37 cellular contexts compared by ENCODE assay signal in genomic region chr10:5163487-5163886, GRCh38. TPM values are rescaled to one million over a fixed set of nuclear protein-coding genes. Genes with fewer than 3 reads are reported as not detected.
"Had no signal": no experiment of that assay in that cellular context is flagged by ENCODE, and none has a peak within 500 bp of the region (broad histone marks: within the 10 kb centered on the region; RNA-seq: fewer than 3 reads in every experiment).

No MANE protein-coding gene starts in this region.

- H3K27ac Mint-ChIP-seq: activated CD4-positive, alpha-beta memory T cell treated with anti-CD3 and anti-CD28 coated beads for 36 hours; activated CD4-positive, alpha-beta T cell treated with anti-CD3 and anti-CD28 coated beads for 36 hours; activated CD4-positive, alpha-beta T cell treated with anti-CD3 and anti-CD28 coated beads, Interleukin-2, amount 10 ng/mL, durations not matched to agents 24 days and 14 days; activated naive CD4-positive, alpha-beta T cell treated with anti-CD3 and anti-CD28 coated beads, Interleukin-2, amount 10 ng/mL, durations not matched to agents 7 days and 5 days; activated naive CD4-positive, alpha-beta T cell treated with anti-CD3 and anti-CD28 coated beads, Interleukin-2, amount 50 U/mL, for 72 hours; activated naive CD8-positive, alpha-beta T cell treated with anti-CD3 and anti-CD28 coated beads, Interleukin-2, amount 10 ng/mL, durations not matched to agents 7 days and 5 days; activated T-cell treated with anti-CD3 and anti-CD28 coated beads, Interleukin-2, amount 50 U/mL, for 24 hours; activated T-cell treated with anti-CD3 and anti-CD28 coated beads, Interleukin-2, amount 50 U/mL, for 72 hours; brain; T-helper 17 cell; T-helper 2 cell treated with Interferon-gamma antibody and Interleukin-4, amounts not matched to agents 5 μg/mL and 100 μg/mL, for 36 hours had no signal

- H3K36me3 Mint-ChIP-seq: activated naive CD8-positive, alpha-beta T cell treated with anti-CD3 and anti-CD28 coated beads, Interleukin-2, amount 10 ng/mL, durations not matched to agents 7 days and 5 days had no signal

- FAIRE-seq: endometrium, endothelial cell of umbilical vein, frontal cortex had no signal

- H3K4me1 Mint-ChIP-seq: activated CD4-positive, alpha-beta T cell treated with anti-CD3 and anti-CD28 coated beads, Interleukin-2, amount 10 ng/mL, durations not matched to agents 24 days and 14 days; activated naive CD4-positive, alpha-beta T cell treated with anti-CD3 and anti-CD28 coated beads, Interleukin-2, amount 10 ng/mL, durations not matched to agents 7 days and 5 days; activated naive CD8-positive, alpha-beta T cell treated with anti-CD3 and anti-CD28 coated beads, Interleukin-2, amount 10 ng/mL, durations not matched to agents 7 days and 5 days; brain; T-helper 17 cell had no signal

- H3K4me3 Mint-ChIP-seq: activated CD4-positive, alpha-beta memory T cell treated with anti-CD3 and anti-CD28 coated beads for 36 hours; activated CD4-positive, alpha-beta T cell treated with anti-CD3 and anti-CD28 coated beads for 36 hours; activated CD4-positive, alpha-beta T cell treated with anti-CD3 and anti-CD28 coated beads, Interleukin-2, amount 10 ng/mL, durations not matched to agents 24 days and 14 days; activated naive CD4-positive, alpha-beta T cell treated with anti-CD3 and anti-CD28 coated beads, Interleukin-2, amount 10 ng/mL, durations not matched to agents 7 days and 5 days; activated naive CD8-positive, alpha-beta T cell treated with anti-CD3 and anti-CD28 coated beads, Interleukin-2, amount 10 ng/mL, durations not matched to agents 7 days and 5 days; activated T-cell treated with anti-CD3 and anti-CD28 coated beads, Interleukin-2, amount 50 U/mL, for 24 hours; activated T-cell treated with anti-CD3 and anti-CD28 coated beads, Interleukin-2, amount 50 U/mL, for 72 hours; brain; T-helper 17 cell; T-helper 2 cell treated with Interferon-gamma antibody and Interleukin-4, amounts not matched to agents 5 μg/mL and 100 μg/mL, for 36 hours had no signal

- ATAC-seq: activated CD4-positive, alpha-beta T cell treated with anti-CD3 and anti-CD28 coated beads for 36 hours; activated naive CD4-positive, alpha-beta T cell treated with anti-CD3 and anti-CD28 coated beads, Interleukin-2, amount 50 U/mL, for 72 hours; activated T-cell treated with anti-CD3 and anti-CD28 coated beads, Interleukin-2, amount 50 U/mL, for 72 hours; heart right ventricle; T-helper 17 cell had no signal

- H3K27me3 ChIP-seq: ascending aorta, breast epithelium, cardiac muscle cell, colonic mucosa, esophagus squamous epithelium, heart right ventricle had no signal

- DNase-seq: activated CD4-positive, alpha-beta memory T cell treated with anti-CD3 and anti-CD28 coated beads for 36 hours; activated CD4-positive, alpha-beta T cell treated with anti-CD3 and anti-CD28 coated beads for 36 hours; activated CD4-positive, alpha-beta T cell treated with anti-CD3 and anti-CD28 coated beads, Interleukin-2, amount 10 ng/mL, durations not matched to agents 24 days and 14 days; activated CD4-positive, CD25-positive, alpha-beta regulatory T cell; activated CD4-positive, CD25-positive, alpha-beta regulatory T cell treated with anti-CD3 and anti-CD28 coated beads, Interleukin-2, amount 50 U/mL, for 72 hours; activated CD8-positive, alpha-beta memory T cell treated with anti-CD3 and anti-CD28 coated beads, Interleukin-2, amount 50 U/mL, for 48 hours; activated gamma-delta T cell; activated naive CD4-positive, alpha-beta T cell; activated naive CD4-positive, alpha-beta T cell treated with anti-CD3 and anti-CD28 coated beads, Interleukin-2, amount 10 ng/mL, durations not matched to agents 7 days and 5 days; activated naive CD8-positive, alpha-beta T cell treated with anti-CD3 and anti-CD28 coated beads, Interleukin-2, amount 10 ng/mL, durations not matched to agents 7 days and 5 days; activated T-cell treated with anti-CD3 and anti-CD28 coated beads for 4 hours; activated T-cell treated with anti-CD3 and anti-CD28 coated beads, Interleukin-2, amount 50 U/mL, for 24 hours; activated T-cell treated with anti-CD3 and anti-CD28 coated beads, Interleukin-2, amount 50 U/mL, for 72 hours; central memory CD4-positive, alpha-beta T cell; cerebellar nuclear complex; colonic mucosa; effector CD8-positive, alpha-beta T cell; esophagus squamous epithelium; heart right ventricle; T-helper 1 cell; T-helper 17 cell; T1000 had no signal

- H3K4me1 ChIP-seq: ascending aorta, breast epithelium, colonic mucosa, esophagus squamous epithelium, heart right ventricle had no signal

- H3K27ac ChIP-seq: ascending aorta, breast epithelium, cardiac muscle cell, colonic mucosa, epithelial cell of prostate, esophagus squamous epithelium, heart right ventricle had no signal

- H3K9me3 ChIP-seq: colonic mucosa had no signal

- H3K4me3 ChIP-seq: ascending aorta, breast epithelium, cardiac muscle cell, colonic mucosa, esophagus squamous epithelium, heart right ventricle had no signal

- H3K27me3 Mint-ChIP-seq: activated CD4-positive, alpha-beta T cell treated with anti-CD3 and anti-CD28 coated beads, Interleukin-2, amount 10 ng/mL, durations not matched to agents 24 days and 14 days; activated naive CD4-positive, alpha-beta T cell treated with anti-CD3 and anti-CD28 coated beads, Interleukin-2, amount 10 ng/mL, durations not matched to agents 7 days and 5 days; activated naive CD8-positive, alpha-beta T cell treated with anti-CD3 and anti-CD28 coated beads, Interleukin-2, amount 10 ng/mL, durations not matched to agents 7 days and 5 days; T-helper 17 cell had no signal

- H3K36me3 ChIP-seq: ascending aorta, breast epithelium, cardiac muscle cell, colonic mucosa, esophagus squamous epithelium, heart right ventricle had no signal

RNA-seq across cellular contexts. Expression of gene AKR1C8, which starts 21.5 kb away (rescaled TPM):
- total RNA-seq: activated CD4-positive, alpha-beta T cell treated with anti-CD3 and anti-CD28 coated beads for 36 hours; activated CD4-positive, alpha-beta T cell treated with anti-CD3 and anti-CD28 coated beads, Interleukin-2, amount 10 ng/mL, durations not matched to agents 24 days and 14 days; activated T-cell treated with anti-CD3 and anti-CD28 coated beads, Interleukin-2, amount 50 U/mL, for 72 hours; ascending aorta; cardiac muscle cell; colonic mucosa; dermis microvascular lymphatic vessel endothelial cell; endothelial cell of umbilical vein; esophagus squamous epithelium; fibroblast of lung; fibroblast of villous mesenchyme; frontal cortex; glomerular endothelial cell had no signal
- polyA plus RNA-seq: cardiac muscle cell, endothelial cell of umbilical vein, esophagus, fibroblast of lung had no signal

RNA-seq across cellular contexts. Expression of gene AKR1C4, which starts 33.1 kb away (rescaled TPM):
- total RNA-seq: activated CD4-positive, alpha-beta memory T cell treated with anti-CD3 and anti-CD28 coated beads for 36 hours; activated CD4-positive, alpha-beta T cell treated with anti-CD3 and anti-CD28 coated beads for 36 hours; activated CD4-positive, alpha-beta T cell treated with anti-CD3 and anti-CD28 coated beads, Interleukin-2, amount 10 ng/mL, durations not matched to agents 24 days and 14 days; activated naive CD4-positive, alpha-beta T cell treated with anti-CD3 and anti-CD28 coated beads, Interleukin-2, amount 50 U/mL, for 72 hours; activated naive CD8-positive, alpha-beta T cell treated with anti-CD3 and anti-CD28 coated beads, Interleukin-2, amount 10 ng/mL, durations not matched to agents 7 days and 5 days; activated T-cell treated with anti-CD3 and anti-CD28 coated beads, Interleukin-2, amount 50 U/mL, for 72 hours; ascending aorta; breast epithelium; cardiac muscle cell; colonic mucosa; dermis microvascular lymphatic vessel endothelial cell; endothelial cell of umbilical vein; esophagus squamous epithelium; fibroblast of lung; fibroblast of villous mesenchyme; frontal cortex; glomerular endothelial cell; heart right ventricle; T-helper 17 cell had no signal
- polyA plus RNA-seq: cardiac muscle cell, endothelial cell of umbilical vein, esophagus, fibroblast of lung, heart right ventricle had no signal
